ENCODE assay signal across 1 cellular context in the genomic region with DNA sequence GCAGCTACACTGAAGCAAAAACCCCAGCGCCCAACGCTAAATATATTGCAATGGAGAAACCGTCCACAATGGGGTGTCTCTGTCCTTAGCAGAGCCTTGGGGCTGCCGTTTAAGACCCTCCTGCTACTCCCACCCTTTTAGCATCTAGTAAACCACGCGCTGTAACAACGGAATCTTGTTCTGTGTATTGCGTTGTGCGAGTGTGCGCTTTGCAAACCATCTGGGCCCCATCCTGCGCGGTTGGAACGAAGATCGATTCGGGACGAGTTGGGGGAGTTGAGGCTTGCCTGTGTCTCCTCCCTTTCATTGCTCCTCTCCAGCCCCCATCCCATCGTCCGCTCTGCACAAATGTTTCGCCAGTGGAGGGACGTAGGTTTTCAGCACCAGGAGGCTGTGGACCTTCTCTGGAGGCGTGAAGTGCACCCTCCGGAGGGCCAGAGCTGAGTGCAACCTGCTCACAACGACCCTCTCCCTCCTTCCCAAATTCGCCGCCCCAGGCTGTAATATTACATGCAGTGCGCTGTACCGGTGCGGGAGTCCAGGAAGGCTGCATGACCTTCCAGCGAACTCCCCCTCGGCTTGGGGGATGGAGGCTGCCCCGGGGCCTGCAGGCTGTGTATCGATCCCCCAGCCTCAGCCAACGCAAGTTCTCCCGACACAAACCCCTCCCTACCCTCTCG.
TF ChIP-seq lines count a peak whose summit lies in the region.

No MANE protein-coding gene starts in this region.

TF ChIP-seq in HepG2, 621 proteins besides CTCF, POLR2A, EP300 and RAD21 (continued from another document and continues in another):
- TF ChIP-seq, protein P1, sequence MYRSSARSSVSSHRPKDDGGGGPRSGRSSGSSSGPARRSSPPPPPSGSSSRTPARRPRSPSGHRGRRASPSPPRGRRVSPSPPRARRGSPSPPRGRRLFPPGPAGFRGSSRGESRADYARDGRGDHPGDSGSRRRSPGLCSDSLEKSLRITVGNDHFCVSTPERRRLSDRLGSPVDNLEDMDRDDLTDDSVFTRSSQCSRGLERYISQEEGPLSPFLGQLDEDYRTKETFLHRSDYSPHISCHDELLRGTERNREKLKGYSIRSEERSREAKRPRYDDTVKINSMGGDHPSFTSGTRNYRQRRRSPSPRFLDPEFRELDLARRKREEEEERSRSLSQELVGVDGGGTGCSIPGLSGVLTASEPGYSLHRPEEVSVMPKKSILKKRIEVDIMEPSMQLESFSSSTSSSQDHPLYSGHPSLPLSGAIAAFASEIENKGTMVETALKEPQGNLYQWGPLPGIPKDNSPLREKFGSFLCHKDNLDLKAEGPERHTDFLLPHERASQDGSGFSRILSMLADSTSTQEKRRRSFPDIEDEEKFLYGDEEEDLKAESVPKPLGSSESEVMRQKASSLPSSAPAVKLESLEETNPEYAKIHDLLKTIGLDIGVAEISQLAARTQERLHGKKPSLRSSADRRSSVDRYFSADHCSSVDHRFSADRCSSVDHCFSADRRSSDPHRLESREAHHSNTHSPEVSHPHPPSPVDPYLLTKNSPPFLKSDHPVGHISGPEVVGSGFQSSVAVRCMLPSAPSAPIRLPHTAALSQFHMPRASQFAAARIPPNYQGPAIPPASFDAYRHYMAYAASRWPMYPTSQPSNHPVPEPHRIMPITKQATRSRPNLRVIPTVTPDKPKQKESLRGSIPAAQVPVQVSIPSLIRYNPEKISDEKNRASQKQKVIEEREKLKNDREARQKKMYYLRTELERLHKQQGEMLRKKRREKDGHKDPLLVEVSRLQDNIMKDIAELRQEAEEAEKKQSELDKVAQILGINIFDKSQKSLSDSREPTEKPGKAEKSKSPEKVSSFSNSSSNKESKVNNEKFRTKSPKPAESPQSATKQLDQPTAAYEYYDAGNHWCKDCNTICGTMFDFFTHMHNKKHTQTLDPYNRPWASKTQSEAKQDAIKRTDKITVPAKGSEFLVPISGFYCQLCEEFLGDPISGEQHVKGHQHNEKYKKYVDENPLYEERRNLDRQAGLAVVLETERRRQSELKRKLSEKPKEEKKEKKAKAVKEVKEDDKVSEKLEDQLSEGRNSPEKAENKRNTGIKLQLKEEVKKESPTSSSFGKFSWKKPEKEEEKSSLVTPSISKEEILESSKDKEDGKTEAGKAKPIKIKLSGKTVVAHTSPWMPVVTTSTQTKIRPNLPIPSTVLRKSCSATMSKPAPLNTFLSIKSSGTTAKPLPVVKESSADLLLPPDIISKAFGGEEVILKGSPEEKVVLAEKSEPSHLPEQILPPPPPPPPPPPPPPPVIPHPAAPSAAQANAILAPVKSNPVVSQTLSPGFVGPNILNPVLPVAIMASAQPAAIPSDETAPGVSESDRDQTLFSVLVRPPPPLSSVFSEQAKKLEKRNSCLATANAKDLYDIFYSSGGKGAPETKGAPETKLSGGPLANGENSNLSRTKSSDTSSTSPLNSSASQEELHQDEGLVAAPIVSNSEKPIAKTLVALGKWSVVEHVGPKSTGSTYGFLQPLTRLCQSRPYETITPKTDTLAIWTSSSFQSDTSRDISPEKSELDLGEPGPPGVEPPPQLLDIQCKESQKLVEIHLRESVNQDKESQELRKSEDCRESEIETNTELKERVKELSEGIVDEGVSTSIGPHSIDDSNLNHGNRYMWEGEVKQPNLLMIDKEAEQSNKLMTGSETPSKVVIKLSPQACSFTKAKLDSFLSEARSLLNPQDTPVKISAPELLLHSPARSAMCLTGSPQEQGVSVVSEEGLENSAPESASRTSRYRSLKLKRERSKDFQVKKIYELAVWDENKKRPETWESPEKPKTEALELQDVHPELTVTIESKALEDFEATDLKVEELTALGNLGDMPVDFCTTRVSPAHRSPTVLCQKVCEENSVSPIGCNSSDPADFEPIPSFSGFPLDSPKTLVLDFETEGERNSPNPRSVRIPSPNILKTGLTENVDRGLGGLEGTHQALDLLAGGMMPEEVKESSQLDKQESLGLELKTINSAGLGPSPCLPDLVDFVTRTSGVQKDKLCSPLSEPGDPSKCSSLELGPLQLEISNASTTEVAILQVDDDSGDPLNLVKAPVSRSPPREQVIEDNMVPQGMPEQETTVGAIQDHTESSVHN (CRISPR knock-in tag; IDR thresholded peaks at IDR 0.05) = no peak
- TF ChIP-seq, protein P2, sequence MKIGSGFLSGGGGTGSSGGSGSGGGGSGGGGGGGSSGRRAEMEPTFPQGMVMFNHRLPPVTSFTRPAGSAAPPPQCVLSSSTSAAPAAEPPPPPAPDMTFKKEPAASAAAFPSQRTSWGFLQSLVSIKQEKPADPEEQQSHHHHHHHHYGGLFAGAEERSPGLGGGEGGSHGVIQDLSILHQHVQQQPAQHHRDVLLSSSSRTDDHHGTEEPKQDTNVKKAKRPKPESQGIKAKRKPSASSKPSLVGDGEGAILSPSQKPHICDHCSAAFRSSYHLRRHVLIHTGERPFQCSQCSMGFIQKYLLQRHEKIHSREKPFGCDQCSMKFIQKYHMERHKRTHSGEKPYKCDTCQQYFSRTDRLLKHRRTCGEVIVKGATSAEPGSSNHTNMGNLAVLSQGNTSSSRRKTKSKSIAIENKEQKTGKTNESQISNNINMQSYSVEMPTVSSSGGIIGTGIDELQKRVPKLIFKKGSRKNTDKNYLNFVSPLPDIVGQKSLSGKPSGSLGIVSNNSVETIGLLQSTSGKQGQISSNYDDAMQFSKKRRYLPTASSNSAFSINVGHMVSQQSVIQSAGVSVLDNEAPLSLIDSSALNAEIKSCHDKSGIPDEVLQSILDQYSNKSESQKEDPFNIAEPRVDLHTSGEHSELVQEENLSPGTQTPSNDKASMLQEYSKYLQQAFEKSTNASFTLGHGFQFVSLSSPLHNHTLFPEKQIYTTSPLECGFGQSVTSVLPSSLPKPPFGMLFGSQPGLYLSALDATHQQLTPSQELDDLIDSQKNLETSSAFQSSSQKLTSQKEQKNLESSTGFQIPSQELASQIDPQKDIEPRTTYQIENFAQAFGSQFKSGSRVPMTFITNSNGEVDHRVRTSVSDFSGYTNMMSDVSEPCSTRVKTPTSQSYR (CRISPR knock-in tag; IDR thresholded peaks at IDR 0.05; ENCODE audit: borderline replicate concordance) = 0 out of 2 replicates have a peak, but pooled peaks have one; percentile 11
- TF ChIP-seq ATF7-NPFF (CRISPR knock-in tag; IDR thresholded peaks at IDR 0.05; ENCODE audit: low read depth) = no peak; the same call in 1 of the 2 replicates
- no peak for TF ChIP-seq GLI4 (CRISPR knock-in tag; IDR thresholded peaks at IDR 0.05; ENCODE audit: borderline replicate concordance)
- no peak for TF ChIP-seq ZNF652 (CRISPR knock-in tag; IDR thresholded peaks at IDR 0.05; ENCODE audit: borderline replicate concordance, low read depth)
- TF ChIP-seq FLYWCH1 (CRISPR knock-in tag; IDR thresholded peaks at IDR 0.05) = no peak
- TF ChIP-seq, protein P3, sequence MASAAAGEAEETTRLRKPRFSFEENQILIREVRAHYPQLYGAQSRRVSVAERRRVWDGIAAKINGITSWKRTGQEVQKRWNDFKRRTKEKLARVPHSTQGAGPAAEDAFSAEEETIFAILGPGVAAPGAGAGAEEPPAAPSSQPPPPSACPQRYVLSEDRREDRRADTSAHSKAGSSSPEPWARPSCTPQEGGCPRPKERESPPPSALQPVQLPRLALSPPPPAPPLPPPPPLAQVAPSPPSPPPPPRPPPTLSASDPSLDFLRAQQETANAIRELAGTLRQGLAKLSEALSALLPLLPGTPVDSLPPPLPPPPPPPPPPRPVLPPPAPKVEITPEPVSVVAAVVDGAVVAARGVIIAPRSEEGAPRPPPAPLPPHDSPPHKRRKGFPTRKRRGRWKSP (CRISPR knock-in tag; IDR thresholded peaks at IDR 0.05) = no peak; the same call in none of the 2 replicates
- TF ChIP-seq BORCS8-MEF2B (CRISPR knock-in tag; IDR thresholded peaks at IDR 0.05) = no peak
- 0 out of 2 replicates have a peak, but pooled peaks have one; percentile 53 for TF ChIP-seq ZNF570 (CRISPR knock-in tag; IDR thresholded peaks at IDR 0.05; ENCODE audit: borderline replicate concordance)
- TF ChIP-seq SP140L (CRISPR knock-in tag; IDR thresholded peaks at IDR 0.05; ENCODE audit: borderline replicate concordance) = no peak
- TF ChIP-seq ZNF556 (CRISPR knock-in tag; IDR thresholded peaks at IDR 0.05; ENCODE audit: borderline replicate concordance) = 0 out of 2 replicates have a peak, but pooled peaks have one; percentile 45
- no peak for TF ChIP-seq CHD2 (IDR thresholded peaks at IDR 0.05; ENCODE audit: low read depth, low read length)
- TF ChIP-seq, protein P4, sequence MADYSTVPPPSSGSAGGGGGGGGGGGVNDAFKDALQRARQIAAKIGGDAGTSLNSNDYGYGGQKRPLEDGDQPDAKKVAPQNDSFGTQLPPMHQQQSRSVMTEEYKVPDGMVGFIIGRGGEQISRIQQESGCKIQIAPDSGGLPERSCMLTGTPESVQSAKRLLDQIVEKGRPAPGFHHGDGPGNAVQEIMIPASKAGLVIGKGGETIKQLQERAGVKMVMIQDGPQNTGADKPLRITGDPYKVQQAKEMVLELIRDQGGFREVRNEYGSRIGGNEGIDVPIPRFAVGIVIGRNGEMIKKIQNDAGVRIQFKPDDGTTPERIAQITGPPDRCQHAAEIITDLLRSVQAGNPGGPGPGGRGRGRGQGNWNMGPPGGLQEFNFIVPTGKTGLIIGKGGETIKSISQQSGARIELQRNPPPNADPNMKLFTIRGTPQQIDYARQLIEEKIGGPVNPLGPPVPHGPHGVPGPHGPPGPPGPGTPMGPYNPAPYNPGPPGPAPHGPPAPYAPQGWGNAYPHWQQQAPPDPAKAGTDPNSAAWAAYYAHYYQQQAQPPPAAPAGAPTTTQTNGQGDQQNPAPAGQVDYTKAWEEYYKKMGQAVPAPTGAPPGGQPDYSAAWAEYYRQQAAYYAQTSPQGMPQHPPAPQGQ (CRISPR knock-in tag; IDR thresholded peaks at IDR 0.05; ENCODE audit: borderline replicate concordance) = no peak; the same call in 1 of the 2 replicates
- TF ChIP-seq RFXAP (CRISPR knock-in tag; IDR thresholded peaks at IDR 0.05; ENCODE audit: borderline replicate concordance) = no peak
- TF ChIP-seq SOX5 (CRISPR knock-in tag; IDR thresholded peaks at IDR 0.05; ENCODE audit: borderline replicate concordance) = no peak
- TF ChIP-seq GTF3A (CRISPR knock-in tag; conservative IDR thresholded peaks at IDR 0.05) = no peak
- TF ChIP-seq, protein P5, sequence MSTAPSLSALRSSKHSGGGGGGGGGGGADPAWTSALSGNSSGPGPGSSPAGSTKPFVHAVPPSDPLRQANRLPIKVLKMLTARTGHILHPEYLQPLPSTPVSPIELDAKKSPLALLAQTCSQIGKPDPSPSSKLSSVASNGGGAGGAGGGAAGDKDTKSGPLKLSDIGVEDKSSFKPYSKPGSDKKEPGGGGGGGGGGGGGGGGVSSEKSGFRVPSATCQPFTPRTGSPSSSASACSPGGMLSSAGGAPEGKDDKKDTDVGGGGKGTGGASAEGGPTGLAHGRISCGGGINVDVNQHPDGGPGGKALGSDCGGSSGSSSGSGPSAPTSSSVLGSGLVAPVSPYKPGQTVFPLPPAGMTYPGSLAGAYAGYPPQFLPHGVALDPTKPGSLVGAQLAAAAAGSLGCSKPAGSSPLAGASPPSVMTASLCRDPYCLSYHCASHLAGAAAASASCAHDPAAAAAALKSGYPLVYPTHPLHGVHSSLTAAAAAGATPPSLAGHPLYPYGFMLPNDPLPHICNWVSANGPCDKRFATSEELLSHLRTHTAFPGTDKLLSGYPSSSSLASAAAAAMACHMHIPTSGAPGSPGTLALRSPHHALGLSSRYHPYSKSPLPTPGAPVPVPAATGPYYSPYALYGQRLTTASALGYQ (CRISPR knock-in tag; IDR thresholded peaks at IDR 0.05) = no peak
- no peak for TF ChIP-seq ZNF552 (CRISPR knock-in tag; IDR thresholded peaks at IDR 0.05; ENCODE audit: borderline replicate concordance)
- TF ChIP-seq MAZ (IDR thresholded peaks at IDR 0.05; ENCODE audit: borderline replicate concordance, low read depth, low read length) = no peak
- TF ChIP-seq MAZ (CRISPR knock-in tag; IDR thresholded peaks at IDR 0.05; ENCODE audit: low read depth) = peak; percentile 81; the same call in 1 of the 2 replicates
- no peak for TF ChIP-seq DNMT3B (CRISPR knock-in tag; conservative IDR thresholded peaks at IDR 0.05)
- TF ChIP-seq ZNF816 (CRISPR knock-in tag; IDR thresholded peaks at IDR 0.05; ENCODE audit: borderline replicate concordance) = no peak
- no peak for TF ChIP-seq AKAP8 (CRISPR knock-in tag; IDR thresholded peaks at IDR 0.05)
- TF ChIP-seq CENPX (CRISPR knock-in tag; IDR thresholded peaks at IDR 0.05) = no peak
- TF ChIP-seq ATRX (CRISPR knock-in tag; IDR thresholded peaks at IDR 0.05; ENCODE audit: borderline replicate concordance) = no peak
- peak; percentile 23; the same call in 1 of the 2 replicates for TF ChIP-seq SRY (CRISPR knock-in tag; IDR thresholded peaks at IDR 0.05)
- TF ChIP-seq HDAC2 (CRISPR knock-in tag; IDR thresholded peaks at IDR 0.05) = no peak
- no peak for TF ChIP-seq ZNF83 (CRISPR knock-in tag; IDR thresholded peaks at IDR 0.05; ENCODE audit: borderline replicate concordance)
- TF ChIP-seq ONECUT2 (CRISPR knock-in tag; IDR thresholded peaks at IDR 0.05) = peak; percentile 84
- no peak for TF ChIP-seq ESRRA (CRISPR knock-in tag; IDR thresholded peaks at IDR 0.05; ENCODE audit: low read depth)
- TF ChIP-seq ZNF772 (CRISPR knock-in tag; IDR thresholded peaks at IDR 0.05) = no peak
- TF ChIP-seq, protein P6, sequence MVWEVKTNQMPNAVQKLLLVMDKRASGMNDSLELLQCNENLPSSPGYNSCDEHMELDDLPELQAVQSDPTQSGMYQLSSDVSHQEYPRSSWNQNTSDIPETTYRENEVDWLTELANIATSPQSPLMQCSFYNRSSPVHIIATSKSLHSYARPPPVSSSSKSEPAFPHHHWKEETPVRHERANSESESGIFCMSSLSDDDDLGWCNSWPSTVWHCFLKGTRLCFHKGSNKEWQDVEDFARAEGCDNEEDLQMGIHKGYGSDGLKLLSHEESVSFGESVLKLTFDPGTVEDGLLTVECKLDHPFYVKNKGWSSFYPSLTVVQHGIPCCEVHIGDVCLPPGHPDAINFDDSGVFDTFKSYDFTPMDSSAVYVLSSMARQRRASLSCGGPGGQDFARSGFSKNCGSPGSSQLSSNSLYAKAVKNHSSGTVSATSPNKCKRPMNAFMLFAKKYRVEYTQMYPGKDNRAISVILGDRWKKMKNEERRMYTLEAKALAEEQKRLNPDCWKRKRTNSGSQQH (CRISPR knock-in tag; IDR thresholded peaks at IDR 0.05; ENCODE audit: low read depth) = no peak
- 0 out of 2 replicates have a peak, but pooled peaks have one; percentile 49 for TF ChIP-seq ZNF598 (CRISPR knock-in tag; IDR thresholded peaks at IDR 0.05; ENCODE audit: borderline replicate concordance)
- TF ChIP-seq ZSCAN25 (CRISPR knock-in tag; IDR thresholded peaks at IDR 0.05) = peak; percentile 43; the same call in 1 of the 2 replicates
- TF ChIP-seq HOXA9 (CRISPR knock-in tag; IDR thresholded peaks at IDR 0.05; ENCODE audit: borderline replicate concordance) = no peak
- TF ChIP-seq TBX2 (CRISPR knock-in tag; IDR thresholded peaks at IDR 0.05; ENCODE audit: borderline replicate concordance) = peak; percentile 60
- TF ChIP-seq, protein P7, sequence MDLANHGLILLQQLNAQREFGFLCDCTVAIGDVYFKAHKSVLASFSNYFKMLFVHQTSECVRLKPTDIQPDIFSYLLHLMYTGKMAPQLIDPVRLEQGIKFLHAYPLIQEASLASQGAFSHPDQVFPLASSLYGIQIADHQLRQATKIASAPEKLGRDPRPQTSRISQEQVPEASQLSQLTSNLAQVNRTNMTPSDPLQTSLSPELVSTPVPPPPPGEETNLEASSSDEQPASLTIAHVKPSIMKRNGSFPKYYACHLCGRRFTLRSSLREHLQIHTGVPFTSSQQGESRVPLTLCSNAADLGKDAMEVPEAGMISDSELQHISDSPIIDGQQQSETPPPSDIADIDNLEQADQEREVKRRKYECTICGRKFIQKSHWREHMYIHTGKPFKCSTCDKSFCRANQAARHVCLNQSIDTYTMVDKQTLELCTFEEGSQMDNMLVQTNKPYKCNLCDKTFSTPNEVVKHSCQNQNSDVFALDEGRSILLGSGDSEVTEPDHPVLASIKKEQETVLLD (CRISPR knock-in tag; IDR thresholded peaks at IDR 0.05; ENCODE audit: low read depth) = no peak
- TF ChIP-seq SRSF9 (IDR thresholded peaks at IDR 0.05; ENCODE audit: borderline replicate concordance, insufficient read depth, low read depth, low read length, poor library complexity, severe bottlenecking) = no peak
- TF ChIP-seq SNRNP70 (IDR thresholded peaks at IDR 0.05; ENCODE audit: low read depth, low read length) = no peak
- no peak for TF ChIP-seq REL (CRISPR knock-in tag; conservative IDR thresholded peaks at IDR 0.05)
- TF ChIP-seq YEATS2 (CRISPR knock-in tag; IDR thresholded peaks at IDR 0.05; ENCODE audit: borderline replicate concordance) = no peak
